Comparison of ENCODE assay signal across 1 cellular context in the genomic region with DNA sequence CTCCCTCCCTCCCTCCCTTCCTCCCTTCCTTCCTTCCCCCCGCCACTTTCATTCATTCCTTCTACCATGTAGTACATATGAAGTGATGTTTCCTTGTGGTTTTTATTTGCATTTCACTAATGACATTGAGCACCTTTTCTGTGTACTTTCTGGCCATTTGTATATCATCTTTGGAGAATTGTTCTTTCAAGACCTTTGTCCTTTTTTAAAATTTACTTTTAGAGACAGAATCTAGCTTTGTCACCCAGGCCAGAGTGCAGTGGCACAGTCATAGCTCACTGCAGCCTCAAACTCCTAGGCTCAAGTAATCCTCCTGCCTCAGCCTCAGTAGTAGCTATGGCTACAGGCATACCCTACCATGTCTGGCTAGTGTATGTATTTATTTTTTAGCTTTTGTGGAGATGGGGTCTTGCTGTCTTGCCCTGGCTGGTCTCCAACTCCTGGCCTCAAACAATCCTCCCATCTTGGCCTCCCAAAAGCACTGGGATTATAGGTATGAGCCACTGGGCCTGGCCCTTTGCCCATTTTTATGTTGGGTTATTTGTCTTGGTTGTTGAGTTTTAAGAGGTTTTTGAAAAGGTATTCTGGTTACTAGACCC.
TF ChIP-seq lines count a peak whose summit lies in the region.

No MANE protein-coding gene starts in this region.

TF ChIP-seq in SK-N-SH treated with all-trans-retinoic acid at 6 μM for 48 hours, 23 proteins besides CTCF, POLR2A, EP300 and RAD21 (continued from another document):
- no peak for TF ChIP-seq SNAI2 (CRISPR knock-in tag; IDR thresholded peaks at IDR 0.05)
